Comparison of ENCODE assay signal across 1 cellular context in genomic region chr12:96401061-96401871, GRCh38.
TF ChIP-seq lines count a peak whose summit lies in the region.

No MANE protein-coding gene starts in this region.

TF ChIP-seq in HEK293, 187 proteins besides CTCF, POLR2A, EP300 and RAD21 (continued from another document and continues in another):
- TF ChIP-seq, protein P1, sequence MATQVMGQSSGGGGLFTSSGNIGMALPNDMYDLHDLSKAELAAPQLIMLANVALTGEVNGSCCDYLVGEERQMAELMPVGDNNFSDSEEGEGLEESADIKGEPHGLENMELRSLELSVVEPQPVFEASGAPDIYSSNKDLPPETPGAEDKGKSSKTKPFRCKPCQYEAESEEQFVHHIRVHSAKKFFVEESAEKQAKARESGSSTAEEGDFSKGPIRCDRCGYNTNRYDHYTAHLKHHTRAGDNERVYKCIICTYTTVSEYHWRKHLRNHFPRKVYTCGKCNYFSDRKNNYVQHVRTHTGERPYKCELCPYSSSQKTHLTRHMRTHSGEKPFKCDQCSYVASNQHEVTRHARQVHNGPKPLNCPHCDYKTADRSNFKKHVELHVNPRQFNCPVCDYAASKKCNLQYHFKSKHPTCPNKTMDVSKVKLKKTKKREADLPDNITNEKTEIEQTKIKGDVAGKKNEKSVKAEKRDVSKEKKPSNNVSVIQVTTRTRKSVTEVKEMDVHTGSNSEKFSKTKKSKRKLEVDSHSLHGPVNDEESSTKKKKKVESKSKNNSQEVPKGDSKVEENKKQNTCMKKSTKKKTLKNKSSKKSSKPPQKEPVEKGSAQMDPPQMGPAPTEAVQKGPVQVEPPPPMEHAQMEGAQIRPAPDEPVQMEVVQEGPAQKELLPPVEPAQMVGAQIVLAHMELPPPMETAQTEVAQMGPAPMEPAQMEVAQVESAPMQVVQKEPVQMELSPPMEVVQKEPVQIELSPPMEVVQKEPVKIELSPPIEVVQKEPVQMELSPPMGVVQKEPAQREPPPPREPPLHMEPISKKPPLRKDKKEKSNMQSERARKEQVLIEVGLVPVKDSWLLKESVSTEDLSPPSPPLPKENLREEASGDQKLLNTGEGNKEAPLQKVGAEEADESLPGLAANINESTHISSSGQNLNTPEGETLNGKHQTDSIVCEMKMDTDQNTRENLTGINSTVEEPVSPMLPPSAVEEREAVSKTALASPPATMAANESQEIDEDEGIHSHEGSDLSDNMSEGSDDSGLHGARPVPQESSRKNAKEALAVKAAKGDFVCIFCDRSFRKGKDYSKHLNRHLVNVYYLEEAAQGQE (tag by site-specific recombination; IDR thresholded peaks at IDR 0.05): no peak
- TF ChIP-seq, protein P2, sequence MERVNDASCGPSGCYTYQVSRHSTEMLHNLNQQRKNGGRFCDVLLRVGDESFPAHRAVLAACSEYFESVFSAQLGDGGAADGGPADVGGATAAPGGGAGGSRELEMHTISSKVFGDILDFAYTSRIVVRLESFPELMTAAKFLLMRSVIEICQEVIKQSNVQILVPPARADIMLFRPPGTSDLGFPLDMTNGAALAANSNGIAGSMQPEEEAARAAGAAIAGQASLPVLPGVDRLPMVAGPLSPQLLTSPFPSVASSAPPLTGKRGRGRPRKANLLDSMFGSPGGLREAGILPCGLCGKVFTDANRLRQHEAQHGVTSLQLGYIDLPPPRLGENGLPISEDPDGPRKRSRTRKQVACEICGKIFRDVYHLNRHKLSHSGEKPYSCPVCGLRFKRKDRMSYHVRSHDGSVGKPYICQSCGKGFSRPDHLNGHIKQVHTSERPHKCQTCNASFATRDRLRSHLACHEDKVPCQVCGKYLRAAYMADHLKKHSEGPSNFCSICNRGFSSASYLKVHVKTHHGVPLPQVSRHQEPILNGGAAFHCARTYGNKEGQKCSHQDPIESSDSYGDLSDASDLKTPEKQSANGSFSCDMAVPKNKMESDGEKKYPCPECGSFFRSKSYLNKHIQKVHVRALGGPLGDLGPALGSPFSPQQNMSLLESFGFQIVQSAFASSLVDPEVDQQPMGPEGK (tag by site-specific recombination; IDR thresholded peaks at IDR 0.05): peak; percentile 38; the same call in 1 of the 2 replicates
- no peak for TF ChIP-seq ZNF48 (tag by site-specific recombination; IDR thresholded peaks at IDR 0.05)
- TF ChIP-seq, protein P3, sequence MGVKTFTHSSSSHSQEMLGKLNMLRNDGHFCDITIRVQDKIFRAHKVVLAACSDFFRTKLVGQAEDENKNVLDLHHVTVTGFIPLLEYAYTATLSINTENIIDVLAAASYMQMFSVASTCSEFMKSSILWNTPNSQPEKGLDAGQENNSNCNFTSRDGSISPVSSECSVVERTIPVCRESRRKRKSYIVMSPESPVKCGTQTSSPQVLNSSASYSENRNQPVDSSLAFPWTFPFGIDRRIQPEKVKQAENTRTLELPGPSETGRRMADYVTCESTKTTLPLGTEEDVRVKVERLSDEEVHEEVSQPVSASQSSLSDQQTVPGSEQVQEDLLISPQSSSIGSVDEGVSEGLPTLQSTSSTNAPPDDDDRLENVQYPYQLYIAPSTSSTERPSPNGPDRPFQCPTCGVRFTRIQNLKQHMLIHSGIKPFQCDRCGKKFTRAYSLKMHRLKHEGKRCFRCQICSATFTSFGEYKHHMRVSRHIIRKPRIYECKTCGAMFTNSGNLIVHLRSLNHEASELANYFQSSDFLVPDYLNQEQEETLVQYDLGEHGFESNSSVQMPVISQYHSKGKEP (tag by site-specific recombination; IDR thresholded peaks at IDR 0.05): no peak
- no peak for TF ChIP-seq ZNF585B (tag by site-specific recombination; IDR thresholded peaks at IDR 0.05)
- no peak for TF ChIP-seq ZFHX2 (tag by site-specific recombination; conservative IDR thresholded peaks at IDR 0.05)
- no peak for TF ChIP-seq MZF1 (tag by site-specific recombination; IDR thresholded peaks at IDR 0.05; ENCODE audit: borderline replicate concordance)
- 0 out of 2 replicates have a peak, but pooled peaks have one; percentile 38 for TF ChIP-seq ZNF660 (tag by site-specific recombination; IDR thresholded peaks at IDR 0.05)
- no peak for TF ChIP-seq ZNF513 (tag by site-specific recombination; IDR thresholded peaks at IDR 0.05)
- no peak; the same call in 1 of the 2 replicates for TF ChIP-seq ZXDB (tag by site-specific recombination; IDR thresholded peaks at IDR 0.05)
- TF ChIP-seq, protein P4, sequence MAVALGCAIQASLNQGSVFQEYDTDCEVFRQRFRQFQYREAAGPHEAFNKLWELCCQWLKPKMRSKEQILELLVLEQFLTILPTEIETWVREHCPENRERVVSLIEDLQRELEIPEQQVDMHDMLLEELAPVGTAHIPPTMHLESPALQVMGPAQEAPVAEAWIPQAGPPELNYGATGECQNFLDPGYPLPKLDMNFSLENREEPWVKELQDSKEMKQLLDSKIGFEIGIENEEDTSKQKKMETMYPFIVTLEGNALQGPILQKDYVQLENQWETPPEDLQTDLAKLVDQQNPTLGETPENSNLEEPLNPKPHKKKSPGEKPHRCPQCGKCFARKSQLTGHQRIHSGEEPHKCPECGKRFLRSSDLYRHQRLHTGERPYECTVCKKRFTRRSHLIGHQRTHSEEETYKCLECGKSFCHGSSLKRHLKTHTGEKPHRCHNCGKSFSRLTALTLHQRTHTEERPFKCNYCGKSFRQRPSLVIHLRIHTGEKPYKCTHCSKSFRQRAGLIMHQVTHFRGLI (tag by site-specific recombination; IDR thresholded peaks at IDR 0.05): no peak
- TF ChIP-seq BCL11A (tag by site-specific recombination; IDR thresholded peaks at IDR 0.05; ENCODE audit: low read depth): no peak
- peak; percentile 67; the same call in 1 of the 2 replicates for TF ChIP-seq TRIM28 (IDR thresholded peaks at IDR 0.05; ENCODE audit: borderline replicate concordance, low read length)
- no peak for TF ChIP-seq ZSCAN30 (tag by site-specific recombination; IDR thresholded peaks at IDR 0.05)
- TF ChIP-seq KLF16 (tag by site-specific recombination; IDR thresholded peaks at IDR 0.05): no peak
- TF ChIP-seq ZNF707 (tag by site-specific recombination; IDR thresholded peaks at IDR 0.05): no peak
- no peak for TF ChIP-seq ZIC2 (tag by site-specific recombination; IDR thresholded peaks at IDR 0.05)
- no peak for TF ChIP-seq ZNF266 (tag by site-specific recombination; IDR thresholded peaks at IDR 0.05; ENCODE audit: low read depth)
- no peak for TF ChIP-seq ZNF132 (tag by site-specific recombination; IDR thresholded peaks at IDR 0.05; ENCODE audit: borderline replicate concordance)
- no peak for TF ChIP-seq ZFP69B (tag by site-specific recombination; IDR thresholded peaks at IDR 0.05)
- TF ChIP-seq ZNF791 (tag by site-specific recombination; IDR thresholded peaks at IDR 0.05): no peak
- 0 out of 2 replicates have a peak, but pooled peaks have one; percentile 60 for TF ChIP-seq ZNF580 (tag by site-specific recombination; IDR thresholded peaks at IDR 0.05)
- TF ChIP-seq BCL11B (tag by site-specific recombination; IDR thresholded peaks at IDR 0.05; ENCODE audit: low read depth): no peak
- no peak for TF ChIP-seq GLIS2 (tag by site-specific recombination; IDR thresholded peaks at IDR 0.05)
- no peak for TF ChIP-seq ZNF623 (tag by site-specific recombination; IDR thresholded peaks at IDR 0.05)
- TF ChIP-seq ZNF2 (tag by site-specific recombination; IDR thresholded peaks at IDR 0.05): no peak
- peak; percentile 51; the same call in 1 of the 2 replicates for TF ChIP-seq ZNF76 (tag by site-specific recombination; IDR thresholded peaks at IDR 0.05; ENCODE audit: borderline replicate concordance, low read depth)
- peak; percentile 43; the same call in 1 of the 2 replicates for TF ChIP-seq KLF8 (tag by site-specific recombination; IDR thresholded peaks at IDR 0.05)
- TF ChIP-seq ZBTB1 (tag by site-specific recombination; IDR thresholded peaks at IDR 0.05): no peak
- TF ChIP-seq ZNF776 (tag by site-specific recombination; IDR thresholded peaks at IDR 0.05; ENCODE audit: borderline replicate concordance): no peak
- TF ChIP-seq, protein P5, sequence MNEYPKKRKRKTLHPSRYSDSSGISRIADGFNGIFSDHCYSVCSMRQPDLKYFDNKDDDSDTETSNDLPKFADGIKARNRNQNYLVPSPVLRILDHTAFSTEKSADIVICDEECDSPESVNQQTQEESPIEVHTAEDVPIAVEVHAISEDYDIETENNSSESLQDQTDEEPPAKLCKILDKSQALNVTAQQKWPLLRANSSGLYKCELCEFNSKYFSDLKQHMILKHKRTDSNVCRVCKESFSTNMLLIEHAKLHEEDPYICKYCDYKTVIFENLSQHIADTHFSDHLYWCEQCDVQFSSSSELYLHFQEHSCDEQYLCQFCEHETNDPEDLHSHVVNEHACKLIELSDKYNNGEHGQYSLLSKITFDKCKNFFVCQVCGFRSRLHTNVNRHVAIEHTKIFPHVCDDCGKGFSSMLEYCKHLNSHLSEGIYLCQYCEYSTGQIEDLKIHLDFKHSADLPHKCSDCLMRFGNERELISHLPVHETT (tag by site-specific recombination; IDR thresholded peaks at IDR 0.05): peak; percentile 11; the same call in 1 of the 2 replicates
- no peak for TF ChIP-seq BCL6B (tag by site-specific recombination; IDR thresholded peaks at IDR 0.05)
- TF ChIP-seq ZNF747 (tag by site-specific recombination; IDR thresholded peaks at IDR 0.05): no peak
- 0 out of 2 replicates have a peak, but pooled peaks have one; percentile 48 for TF ChIP-seq SCRT2 (tag by site-specific recombination; IDR thresholded peaks at IDR 0.05)
- no peak for TF ChIP-seq ZNF211 (tag by site-specific recombination; IDR thresholded peaks at IDR 0.05; ENCODE audit: low read depth)
- no peak for TF ChIP-seq ZNF280C (tag by site-specific recombination; IDR thresholded peaks at IDR 0.05)
- no peak for TF ChIP-seq MEIS1 (CRISPR knock-in tag; IDR thresholded peaks at IDR 0.05; ENCODE audit: borderline replicate concordance)
- TF ChIP-seq ZNF621 (tag by site-specific recombination; IDR thresholded peaks at IDR 0.05): no peak
- TF ChIP-seq ZNF350 (tag by site-specific recombination; IDR thresholded peaks at IDR 0.05): no peak
- TF ChIP-seq ZNF398 (tag by site-specific recombination; IDR thresholded peaks at IDR 0.05): no peak
- no peak for TF ChIP-seq ZBTB7A (tag by site-specific recombination; IDR thresholded peaks at IDR 0.05; ENCODE audit: low read depth)
- TF ChIP-seq ZNF792 (tag by site-specific recombination; IDR thresholded peaks at IDR 0.05): no peak
- TF ChIP-seq ZNF423 (tag by site-specific recombination; IDR thresholded peaks at IDR 0.05): no peak
- TF ChIP-seq ELK4 (IDR thresholded peaks at IDR 0.05; ENCODE audit: borderline replicate concordance, low read depth, low read length): 0 out of 2 replicates have a peak, but pooled peaks have one; percentile 33
- no peak for TF ChIP-seq HOXD13 (CRISPR knock-in tag; IDR thresholded peaks at IDR 0.05; ENCODE audit: borderline replicate concordance)
